In the genomic region with DNA sequence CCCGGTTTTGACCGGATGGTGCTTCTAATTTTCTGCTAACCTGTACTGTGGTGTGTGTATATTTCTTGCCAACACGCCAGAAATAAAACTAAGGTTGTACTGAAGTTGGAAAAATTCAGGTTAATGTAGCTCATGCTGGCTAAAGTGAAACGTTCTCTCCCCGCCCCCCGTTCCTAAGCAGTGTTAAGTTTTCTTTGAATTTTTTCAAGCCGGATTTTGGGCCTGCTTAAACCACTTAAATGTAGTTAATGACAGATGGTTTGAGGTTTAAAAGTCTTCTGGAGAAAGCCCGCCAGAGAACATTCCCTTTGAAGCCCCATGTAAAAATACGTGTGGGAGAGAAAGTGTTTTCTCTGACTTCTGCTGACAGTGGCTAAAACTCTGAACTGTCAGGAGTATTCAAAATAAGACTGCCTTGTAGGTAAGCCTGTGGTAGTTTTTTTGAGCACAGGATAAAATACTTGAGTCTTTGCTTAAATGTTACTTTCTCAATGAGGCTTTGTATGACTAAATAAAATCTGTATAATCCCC, we compare ENCODE assay signal across 8 cellular contexts.
DNase-seq lines count a peak whose midpoint lies in the region; ATAC-seq and TF ChIP-seq lines count a peak whose summit lies in the region.

No MANE protein-coding gene starts in this region.

- no peaks in the 10 kb centered on the region for H3K9me3 ChIP-seq in right atrium auricular region
- no peaks in the 10 kb centered on the region for H3K9me3 ChIP-seq in tibial artery

- peaks cover 13% of the 10 kb centered on the region for H3K36me3 Mint-ChIP-seq in activated CD8-positive, alpha-beta T cell treated with anti-CD3 and anti-CD28 coated beads for 36 hours (ENCODE audit: low read depth)
- no peaks in the 10 kb centered on the region for H3K36me3 Mint-ChIP-seq in immature natural killer cell

- no peak for ATAC-seq in Right ventricle myocardium superior (ENCODE audit: poor library complexity)
- no peak for ATAC-seq in activated CD8-positive, alpha-beta T cell treated with anti-CD3 and anti-CD28 coated beads for 36 hours
- ATAC-seq in HG02610 (IDR thresholded peaks at IDR 0.05; ENCODE audit: unreplicated experiment), result no peak
- no peak for ATAC-seq in HG02588 (IDR thresholded peaks at IDR 0.05; ENCODE audit: unreplicated experiment)

- H3K4me1 Mint-ChIP-seq in activated CD8-positive, alpha-beta T cell treated with anti-CD3 and anti-CD28 coated beads for 36 hours (ENCODE audit: low read depth), result peaks cover 58% of the 10 kb centered on the region
- peaks cover 65 to 80% of the 10 kb centered on the region in 2 donors for H3K4me1 Mint-ChIP-seq in immature natural killer cell

- H3K27ac Mint-ChIP-seq in activated CD8-positive, alpha-beta T cell treated with anti-CD3 and anti-CD28 coated beads for 36 hours, result peak overlapping the region; percentile 87
- H3K27ac Mint-ChIP-seq in immature natural killer cell, result peak overlapping the region; percentile 95 to 98 (median 97)

- peak overlapping the region; percentile 88 for H3K4me3 Mint-ChIP-seq in activated CD8-positive, alpha-beta T cell treated with anti-CD3 and anti-CD28 coated beads for 36 hours
- H3K4me3 Mint-ChIP-seq in immature natural killer cell, result peak overlapping the region; percentile 94 to 97 (median 95)

- peak overlapping the region; percentile 82 to 88 for H3K27ac ChIP-seq in right atrium auricular region
- H3K27ac ChIP-seq in tibial artery, result peak overlapping the region; percentile 83 to 93

- no peak for TF ChIP-seq CTCF in right atrium auricular region (IDR thresholded peaks at IDR 0.05)
- TF ChIP-seq CTCF in activated CD8-positive, alpha-beta T cell treated with anti-CD3 and anti-CD28 coated beads for 36 hours (IDR thresholded peaks at IDR 0.05), result no peak
- no peak for TF ChIP-seq CTCF in tibial artery (IDR thresholded peaks at IDR 0.05)

- no peaks in the 10 kb centered on the region for H3K36me3 ChIP-seq in right atrium auricular region
- H3K36me3 ChIP-seq in tibial artery, result no peaks in the 10 kb centered on the region

- H3K27me3 Mint-ChIP-seq in activated CD8-positive, alpha-beta T cell treated with anti-CD3 and anti-CD28 coated beads for 36 hours, result no peaks in the 10 kb centered on the region
- peaks cover 12 to 32% (median 16%) of the 10 kb centered on the region in 3 donors for H3K27me3 Mint-ChIP-seq in immature natural killer cell (ENCODE audit: low read depth in 3 of 3)

- peaks cover 0 to 6% of the 10 kb centered on the region in 2 donors for H3K4me1 ChIP-seq in right atrium auricular region
- H3K4me1 ChIP-seq in tibial artery, result peaks cover 0 to 32% (median 20%) of the 10 kb centered on the region in 4 donors

- CTCF ChIA-PET in activated CD8-positive, alpha-beta T cell treated with anti-CD3 and anti-CD28 coated beads for 36 hours (lab: Charles Lee), result interaction anchor here (0.9 to 7.0 kb wide), 7 partner anchors 11 to 684 kb away, joined by 3 to 63 read pairs (median 6); a partner anchor contains a TSS

- H3K9me3 Mint-ChIP-seq in activated CD8-positive, alpha-beta T cell treated with anti-CD3 and anti-CD28 coated beads for 36 hours, result no peaks in the 10 kb centered on the region
- H3K9me3 Mint-ChIP-seq in immature natural killer cell, result peaks cover 0 to 2% (median 0%) of the 10 kb centered on the region in 6 donors

- DNase-seq in right atrium auricular region (ENCODE audit: low spot score) (no peak), Right ventricle myocardium superior (no peak), immature natural killer cell (peak in 1 of 3 donors; percentile 14), tibial artery (no peak), SHP77 treated with DMSO at 0.1 percent for 48 hours (lab: John Stamatoyannopoulos, UW) (no peak)
- DNase-seq in activated CD8-positive, alpha-beta T cell treated with anti-CD3 and anti-CD28 coated beads for 36 hours, result peak; percentile 56

- no peaks in the 10 kb centered on the region for H3K27me3 ChIP-seq in right atrium auricular region
- H3K27me3 ChIP-seq in tibial artery, result no peaks in the 10 kb centered on the region

- H3K4me3 ChIP-seq in right atrium auricular region (peak overlapping the region; percentile 56 to 58), tibial artery (peak overlapping the region; percentile 62 to 69)

- intact Hi-C loops in Right ventricle myocardium superior (cut with DNase I), result no loop called here
- intact Hi-C loops in activated CD8-positive, alpha-beta T cell treated with anti-CD3 and anti-CD28 coated beads for 36 hours (cut with micrococcal nuclease), result loop anchor here (5.0 kb wide), 1 partner anchor 664 kb away; a partner anchor contains a TSS
- intact Hi-C loops in tibial artery (cut with DNase I; ENCODE audit: low total_unique reads), result no loop called here

- POLR2A ChIA-PET in activated CD8-positive, alpha-beta T cell treated with anti-CD3 and anti-CD28 coated beads for 36 hours (lab: Charles Lee), result interaction anchor here (0.8 to 10.7 kb wide), 19 partner anchors 11 to 1790 kb away, joined by 3 to 470 read pairs (median 17); a partner anchor contains a TSS
